ENCODE assay signal across 9 cellular contexts in genomic region chr19:44476559-44477408, GRCh38. TPM values are rescaled to one million over a fixed set of nuclear protein-coding genes. Genes with fewer than 3 reads are reported as not detected.
A peak's percentile ranks its signal among the peaks of the same experiment; 100 is the strongest.
DNase-seq lines count a peak whose midpoint lies in the region; ATAC-seq and TF ChIP-seq lines count a peak whose summit lies in the region.
"Had no signal": no experiment of that assay in that cellular context is flagged by ENCODE, and none has a peak within 500 bp of the region (broad histone marks: within the 10 kb centered on the region; RNA-seq: fewer than 3 reads in every experiment).

No MANE protein-coding gene starts in this region.

- no peaks in the 10 kb centered on the region for H3K4me1 Mint-ChIP-seq in activated naive CD8-positive, alpha-beta T cell treated with anti-CD3 and anti-CD28 coated beads for 36 hours

- H3K36me3 Mint-ChIP-seq in activated naive CD8-positive, alpha-beta T cell treated with anti-CD3 and anti-CD28 coated beads for 36 hours: peaks cover 91% of the 10 kb centered on the region

- H3K4me1 ChIP-seq in liver (ENCODE audit: control insufficient read depth in 4 of 4, insufficient read depth in 4 of 4, low read length in 3 of 4): no peaks in the 10 kb centered on the region
- no peaks in the 10 kb centered on the region for H3K4me1 ChIP-seq in mucosa of descending colon (ENCODE audit: low read depth)

- H3K27ac ChIP-seq in liver (ENCODE audit: low read depth in 1 of 2, low read length in 2 of 2): no peak overlapping the region

- no peak overlapping the region for H3K9ac ChIP-seq in liver (ENCODE audit: low read depth in 1 of 2, low read length in 2 of 2)

- H3K27me3 Mint-ChIP-seq in activated naive CD8-positive, alpha-beta T cell treated with anti-CD3 and anti-CD28 coated beads for 36 hours: no peaks in the 10 kb centered on the region

- no peak for TF ChIP-seq RAD21 in liver (IDR thresholded peaks at IDR 0.05)

- peak overlapping the region; percentile 43 for H3K4me3 Mint-ChIP-seq in activated naive CD8-positive, alpha-beta T cell treated with anti-CD3 and anti-CD28 coated beads for 36 hours

- intact Hi-C loops in mucosa of descending colon (cut with DNase I, micrococcal nuclease): no loop called here

- peak overlapping the region in 2 of 3 donors; percentile 70 to 71 for H3K4me3 ChIP-seq in liver (ENCODE audit: low read depth in 1 of 3, low read length in 3 of 3)
- no peak overlapping the region for H3K4me3 ChIP-seq in mucosa of descending colon

- no peaks in the 10 kb centered on the region for H3K27me3 ChIP-seq in liver (ENCODE audit: control insufficient read depth in 4 of 4, insufficient read depth in 4 of 4, low read length in 3 of 4)

- H3K9me3 ChIP-seq in liver (ENCODE audit: control insufficient read depth in 4 of 4, low read length in 3 of 4) (peaks cover 59 to 99% (median 95%) of the 10 kb centered on the region in 4 donors), mucosa of descending colon (peaks cover 100% of the 10 kb centered on the region)

- DNase-seq in DMS153 (lab: John Stamatoyannopoulos, UW): peak; percentile 64
- DNase-seq in HT1080 (ENCODE audit: low read depth): peak; percentile 25
- DNase-seq in activated naive CD8-positive, alpha-beta T cell treated with anti-CD3 and anti-CD28 coated beads for 36 hours: no peak
- no peak for DNase-seq in mucosa of descending colon
- DNase-seq: activated effector memory CD4-positive, alpha-beta T cell treated with anti-CD3 and anti-CD28 coated beads, Interleukin-2, amount 50 U/mL, for 16 hours; stimulated activated CD4-positive, alpha-beta T cell treated with anti-CD3 and anti-CD28 coated beads, Interleukin-2, amount 100 ng/mL, for 24 hours had no signal

- H3K27ac Mint-ChIP-seq in activated naive CD8-positive, alpha-beta T cell treated with anti-CD3 and anti-CD28 coated beads for 36 hours: peak overlapping the region; percentile 74

- WGBS in liver: 96% methylated on average over 7 of the region's 7 CpGs

- H3K36me3 ChIP-seq in liver (ENCODE audit: control insufficient read depth in 4 of 4, insufficient read depth in 3 of 4, low read depth in 1 of 4, low read length in 3 of 4) (peaks cover 13 to 57% (median 52%) of the 10 kb centered on the region in 4 donors), mucosa of descending colon (ENCODE audit: low read depth) (peaks cover 43% of the 10 kb centered on the region)

- no peak for TF ChIP-seq CTCF in liver (IDR thresholded peaks at IDR 0.05; ENCODE audit: low read depth, low read length, missing input control)
- TF ChIP-seq CTCF in mucosa of descending colon (IDR thresholded peaks at IDR 0.05): no peak

- peaks cover 72% of the 10 kb centered on the region for H3K9me3 Mint-ChIP-seq in activated naive CD8-positive, alpha-beta T cell treated with anti-CD3 and anti-CD28 coated beads for 36 hours

- ATAC-seq in HG02885 (IDR thresholded peaks at IDR 0.05; ENCODE audit: poor library complexity, unreplicated experiment) (no peak), mucosa of descending colon (no peak), HG03139 (IDR thresholded peaks at IDR 0.05; ENCODE audit: unreplicated experiment) (no peak)

TF ChIP-seq in liver, 16 proteins besides CTCF, POLR2A, EP300 and RAD21:
- no peak for TF ChIP-seq EGR1 (IDR thresholded peaks at IDR 0.05; ENCODE audit: low read depth in 2 of 2)
- TF ChIP-seq, protein P1, sequence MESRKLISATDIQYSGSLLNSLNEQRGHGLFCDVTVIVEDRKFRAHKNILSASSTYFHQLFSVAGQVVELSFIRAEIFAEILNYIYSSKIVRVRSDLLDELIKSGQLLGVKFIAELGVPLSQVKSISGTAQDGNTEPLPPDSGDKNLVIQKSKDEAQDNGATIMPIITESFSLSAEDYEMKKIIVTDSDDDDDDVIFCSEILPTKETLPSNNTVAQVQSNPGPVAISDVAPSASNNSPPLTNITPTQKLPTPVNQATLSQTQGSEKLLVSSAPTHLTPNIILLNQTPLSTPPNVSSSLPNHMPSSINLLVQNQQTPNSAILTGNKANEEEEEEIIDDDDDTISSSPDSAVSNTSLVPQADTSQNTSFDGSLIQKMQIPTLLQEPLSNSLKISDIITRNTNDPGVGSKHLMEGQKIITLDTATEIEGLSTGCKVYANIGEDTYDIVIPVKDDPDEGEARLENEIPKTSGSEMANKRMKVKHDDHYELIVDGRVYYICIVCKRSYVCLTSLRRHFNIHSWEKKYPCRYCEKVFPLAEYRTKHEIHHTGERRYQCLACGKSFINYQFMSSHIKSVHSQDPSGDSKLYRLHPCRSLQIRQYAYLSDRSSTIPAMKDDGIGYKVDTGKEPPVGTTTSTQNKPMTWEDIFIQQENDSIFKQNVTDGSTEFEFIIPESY (IDR thresholded peaks at IDR 0.05): peak; percentile 8

RNA-seq across cellular contexts. Expression of gene ZNF180, which starts 23.5 kb away (rescaled TPM):
- total RNA-seq in HT1080 (2014; rRNA removed; shearing (Covaris generic)): 18.0 and 18.4 TPM in 2 replicates
- 5.8 and 6.0 TPM in 2 replicates for polyA plus RNA-seq in HT1080 (2015; cell fraction: cytosol; rRNA removed)
- 6.5 and 9.8 TPM in 2 replicates for polyA plus RNA-seq in HT1080 (2015; cell fraction: nucleus; rRNA removed)
- 10 to 100 TPM in 1 of 2 experiments, 1 to 10 TPM in 1; 9.9 to 10.2 TPM for total RNA-seq in activated naive CD8-positive, alpha-beta T cell treated with anti-CD3 and anti-CD28 coated beads for 36 hours
- 1 to 10 TPM; 5.5 to 7.6 TPM for total RNA-seq in liver
- polyA plus RNA-seq in liver: 1 to 10 TPM; 2.0 to 3.1 TPM
- total RNA-seq in mucosa of descending colon: 10 to 100 TPM in 1 of 3 donors, 1 to 10 TPM in 2; 7.2 to 10.6 (median 9.3) TPM

RNA-seq across cellular contexts. Expression of gene ZNF229, which starts 28.5 kb away (rescaled TPM):
- total RNA-seq in HT1080 (2014; rRNA removed; shearing (Covaris generic)): 5.8 and 7.3 TPM in 2 replicates
- polyA plus RNA-seq in HT1080 (2015; cell fraction: cytosol; rRNA removed): 2.3 and 4.0 TPM in 2 replicates
- 4.1 and 4.4 TPM in 2 replicates for polyA plus RNA-seq in HT1080 (2015; cell fraction: nucleus; rRNA removed)
- total RNA-seq in activated naive CD8-positive, alpha-beta T cell treated with anti-CD3 and anti-CD28 coated beads for 36 hours: 1 to 10 TPM; 3.0 to 4.5 TPM
- total RNA-seq in liver: 1 to 10 TPM in 1 of 2 donors, under 1 TPM in 1; 0.67 to 4.6 TPM
- under 1 TPM; 0.14 to 0.88 TPM for polyA plus RNA-seq in liver
- total RNA-seq in mucosa of descending colon: 1 to 10 TPM; 1.4 to 6.9 (median 2.5) TPM

RNA-seq across cellular contexts. Expression of gene CEACAM20, which starts 52.7 kb away (rescaled TPM):
- total RNA-seq in HT1080 (2014; rRNA removed; shearing (Covaris generic)): not detected in 2 replicates
- not detected in 2 replicates for polyA plus RNA-seq in HT1080 (2015; cell fraction: cytosol; rRNA removed)
- not detected in 2 replicates for polyA plus RNA-seq in HT1080 (2015; cell fraction: nucleus; rRNA removed)
- total RNA-seq in activated naive CD8-positive, alpha-beta T cell treated with anti-CD3 and anti-CD28 coated beads for 36 hours: not detected
- total RNA-seq in liver (under 1 TPM; 0.09 to 0.25 TPM), mucosa of descending colon (1 to 10 TPM in 1 of 3 donors, under 1 TPM in 1, not detected in 1; 0.32 to 1.3 TPM)
- polyA plus RNA-seq in liver: not detected

Comparison
In these comparisons a context has a peak if more than half of its experiments do, and no peak if none do; other contexts are left out.
1. DNase-seq: peak in DMS153 (single experiment) and HT1080 (single experiment); none in activated naive CD8-positive, alpha-beta T cell treated with anti-CD3 and anti-CD28 coated beads for 36 hours (single experiment) and mucosa of descending colon (0 of 3).